10 cellular contexts compared by ENCODE assay signal in the genomic region with DNA sequence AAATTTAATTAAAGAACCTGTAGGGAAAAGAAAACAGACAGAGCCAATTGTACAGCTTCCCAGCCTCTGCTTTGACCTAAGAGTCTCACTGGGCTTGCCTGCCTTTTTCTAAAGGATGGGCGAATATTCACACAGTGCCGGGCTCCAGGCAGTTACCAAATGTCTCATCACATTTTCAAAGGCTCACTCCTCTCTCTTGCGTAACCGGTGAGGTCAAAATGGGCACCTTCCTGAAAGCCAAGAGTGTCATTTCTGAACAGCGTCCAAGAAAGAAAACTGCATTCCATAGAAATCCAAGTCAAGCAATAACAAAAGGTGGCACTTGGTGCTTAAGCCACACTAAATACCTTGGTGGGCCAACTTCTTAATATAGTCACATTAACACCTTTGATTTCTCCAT. TPM values are rescaled to one million over a fixed set of nuclear protein-coding genes. Genes with fewer than 3 reads are reported as not detected.
DNase-seq lines count a peak whose midpoint lies in the region; ATAC-seq, FAIRE-seq and TF ChIP-seq lines count a peak whose summit lies in the region.
"Had no signal": no experiment of that assay in that cellular context is flagged by ENCODE, and none has a peak within 500 bp of the region (broad histone marks: within the 10 kb centered on the region; RNA-seq: fewer than 3 reads in every experiment).

No MANE protein-coding gene starts in this region.

- H2AFZ ChIP-seq in endothelial cell of umbilical vein (ENCODE audit: low read depth, low read length): peak overlapping the region; percentile 14

- dilution Hi-C loops in endothelial cell of umbilical vein (cut with MboI; ENCODE audit: extremely low pct_ligation_motif_present, low sequenced_read_pairs): no loop called here

- H3K4me1 ChIP-seq in endothelial cell of umbilical vein (ENCODE audit: control insufficient read depth, extremely low read depth, insufficient read depth, low read length) (peaks cover 42% of the 10 kb centered on the region), small intestine (ENCODE audit: control insufficient read depth in 2 of 2, insufficient read depth in 1 of 2, low read depth in 1 of 2, low read length in 1 of 2) (no peaks in the 10 kb centered on the region)

- intact Hi-C loops in endothelial cell of umbilical vein (cut with micrococcal nuclease): loop anchor here (1.0 to 5.0 kb wide), 2 partner anchors 101 to 318 kb away; no protein-coding TSS in a partner anchor

- no peak for TF ChIP-seq CTCF in endothelial cell of umbilical vein (IDR thresholded peaks at IDR 0.05; ENCODE audit: extremely low read depth in 1 of 2, insufficient read depth in 1 of 2, low read depth in 1 of 2, low read length in 2 of 2)

- CTCF ChIA-PET in endothelial cell of umbilical vein (lab: Charles Lee): interaction anchor here (0.8 to 7.0 kb wide), 13 partner anchors 12 to 173 kb away, joined by 3 to 47 read pairs (median 4); no protein-coding TSS in a partner anchor

- peak overlapping the region; percentile 98 for H3K9ac ChIP-seq in endothelial cell of umbilical vein (replicated peaks; ENCODE audit: extremely low read depth, insufficient read depth, low read length)

- peak overlapping the region; percentile 93 for H3K4me2 ChIP-seq in endothelial cell of umbilical vein (ENCODE audit: insufficient read depth, low read length)

- DNase-seq in AG08396 (ENCODE audit: low spot score): peak; percentile 8
- peak; percentile 33 for DNase-seq in NCI-H2029 (lab: John Stamatoyannopoulos, UW)
- DNase-seq in endothelial cell of umbilical vein (ENCODE audit: low read depth, low spot score): peak; percentile 89
- DNase-seq in mucosa of gallbladder (ENCODE audit: low spot score): peak; percentile 61
- DNase-seq in small intestine: no peak
- DNase-seq in OCI-M2 (lab: John Stamatoyannopoulos, UW; ENCODE audit: unreplicated experiment): no peak
- no peak for DNase-seq in NOMO-1 treated with dmso at 0.1 percent for 144 hours (lab: John Stamatoyannopoulos, UW; ENCODE audit: unreplicated experiment)
- DNase-seq: activated CD4-positive, alpha-beta T cell treated with anti-CD3 and anti-CD28 coated beads, Interleukin-2, amount 10 ng/mL, durations not matched to agents 24 days and 14 days had no signal

- no peaks in the 10 kb centered on the region for H3K9me3 ChIP-seq in endothelial cell of umbilical vein (replicated peaks; ENCODE audit: control insufficient read depth, insufficient read depth, low read length)
- no peaks in the 10 kb centered on the region for H3K9me3 ChIP-seq in small intestine (ENCODE audit: control insufficient read depth, low read depth)

- H3K36me3 ChIP-seq in endothelial cell of umbilical vein (ENCODE audit: control insufficient read depth in 2 of 2, extremely low read depth in 1 of 2, insufficient read depth in 2 of 2, low read length in 2 of 2): peaks cover 0 to 2% of the 10 kb centered on the region in 2 experiments
- no peaks in the 10 kb centered on the region for H3K36me3 ChIP-seq in small intestine (ENCODE audit: control insufficient read depth in 2 of 2, insufficient read depth in 2 of 2, low read length in 2 of 2)

- 40 to 67% (median 49%) methylated on average over 5 of the region's 5 CpGs for WGBS in small intestine, 3 donors

- H3K27me3 ChIP-seq in endothelial cell of umbilical vein (ENCODE audit: control insufficient read depth in 2 of 2, insufficient read depth in 2 of 2, low read length in 2 of 2) (no peaks in the 10 kb centered on the region), small intestine (ENCODE audit: control insufficient read depth in 2 of 2, insufficient read depth in 2 of 2, low read length in 2 of 2) (peaks cover 0 to 6% of the 10 kb centered on the region in 2 donors)

- no TSS peak for BruUV-seq in endothelial cell of umbilical vein (replicated peaks; lab: Mats Ljungman, UMichigan)

- no peaks in the 10 kb centered on the region for H3K9me1 ChIP-seq in endothelial cell of umbilical vein (replicated peaks; ENCODE audit: control insufficient read depth, extremely low read depth, insufficient read depth, low read length)

- peaks cover 45% of the 10 kb centered on the region for H3K79me2 ChIP-seq in endothelial cell of umbilical vein (ENCODE audit: control insufficient read depth, insufficient read depth, low read length)

- H4K20me1 ChIP-seq in endothelial cell of umbilical vein (replicated peaks; ENCODE audit: control insufficient read depth, extremely low read depth, insufficient read depth, low read length): no peaks in the 10 kb centered on the region

- H3K4me3 ChIP-seq in endothelial cell of umbilical vein (replicated peaks in 1 of 3; ENCODE audit: insufficient read depth in 1 of 3, low read depth in 1 of 3, low read length in 3 of 3) (peak overlapping the region in 2 of 3 experiments; percentile 68 to 99), small intestine (ENCODE audit: low read depth in 1 of 2, low read length in 2 of 2) (no peak overlapping the region)

- H3K27ac ChIP-seq in endothelial cell of umbilical vein (ENCODE audit: insufficient read depth, low read depth, low read length) (peak overlapping the region; percentile 94), small intestine (ENCODE audit: low read depth in 1 of 2, low read length in 1 of 2) (no peak overlapping the region)

- no peak for ATAC-seq in HG02610 (IDR thresholded peaks at IDR 0.05; ENCODE audit: unreplicated experiment)

- no peak for TF ChIP-seq POLR2A in endothelial cell of umbilical vein (IDR thresholded peaks at IDR 0.05; ENCODE audit: low read depth, low read length)

- FAIRE-seq in endothelial cell of umbilical vein (lab: Jason Lieb, UNC): peak; percentile 77
- no peak for FAIRE-seq in small intestine (lab: Jason Lieb, UNC)
- FAIRE-seq: colon had no signal

- POLR2A ChIA-PET in endothelial cell of umbilical vein (lab: Charles Lee): interaction anchor here (0.8 to 2.0 kb wide), 6 partner anchors 11 to 101 kb away, joined by 3 to 8 read pairs (median 4); no protein-coding TSS in a partner anchor

TF ChIP-seq in endothelial cell of umbilical vein, 7 proteins besides CTCF, POLR2A, EP300 and RAD21:
- TF ChIP-seq GATA2 (IDR thresholded peaks at IDR 0.05; ENCODE audit: insufficient read depth, insufficient read length, low read depth, low read length): no peak
- TF ChIP-seq MYC (IDR thresholded peaks at IDR 0.05; ENCODE audit: low read depth, low read length): no peak
- TF ChIP-seq MAX (IDR thresholded peaks at IDR 0.05; ENCODE audit: insufficient read depth, insufficient read length): no peak
- TF ChIP-seq JUN (IDR thresholded peaks at IDR 0.05; ENCODE audit: borderline replicate concordance, insufficient read depth, insufficient read length, low read depth): peak; percentile 41

RNA-seq across cellular contexts. Expression of gene PALMD, which starts 0.7 kb away (rescaled TPM):
- total RNA-seq in endothelial cell of umbilical vein: 137 and 140 TPM in 2 replicates
- polyA plus RNA-seq in endothelial cell of umbilical vein: 40.2 and 52.6 TPM in 2 replicates
- 77.1 and 91.5 TPM in 2 replicates for polyA plus RNA-seq in endothelial cell of umbilical vein (2011; cell fraction: cytosol; rRNA removed)
- 207 and 208 TPM in 2 replicates for polyA plus RNA-seq in endothelial cell of umbilical vein (2011; cell fraction: nucleus; rRNA removed)
- 134 and 174 TPM in 2 replicates for polyA plus RNA-seq in endothelial cell of umbilical vein (2012)
- 100 and 108 TPM in 2 replicates for polyA minus RNA-seq in endothelial cell of umbilical vein
- 1.3 TPM for polyA minus RNA-seq in endothelial cell of umbilical vein (2011; cell fraction: cytosol; rRNA and poly(A)+ RNA removed)
- polyA minus RNA-seq in endothelial cell of umbilical vein (2011; cell fraction: nucleus; rRNA and poly(A)+ RNA removed): 278 and 328 TPM in 2 replicates
- total RNA-seq in mucosa of gallbladder: 5.9 TPM
- 10 to 100 TPM in 1 of 3 donors, 1 to 10 TPM in 1, under 1 TPM in 1; 0.67 to 14.5 (median 1.1) TPM for polyA plus RNA-seq in small intestine
- total RNA-seq: activated CD4-positive, alpha-beta T cell treated with anti-CD3 and anti-CD28 coated beads, Interleukin-2, amount 10 ng/mL, durations not matched to agents 24 days and 14 days had no signal

Comparison
In these comparisons a context has a peak if more than half of its experiments do, and no peak if none do; other contexts are left out.
1. DNase-seq: peak in AG08396 (single experiment), NCI-H2029 (single experiment), endothelial cell of umbilical vein (single experiment) and mucosa of gallbladder (single experiment); none in small intestine (single experiment), OCI-M2 (single experiment) and NOMO-1 treated with dmso at 0.1 percent for 144 hours (single experiment).
2. H3K4me3 ChIP-seq: peak in endothelial cell of umbilical vein (2 of 3); none in small intestine (0 of 2).
3. RNA of gene PALMD, which starts 0.7 kb away (total RNA-seq): 137 to 140 TPM in endothelial cell of umbilical vein; 5.9 TPM in mucosa of gallbladder (single experiment); every median in the first group is over 10 times any median in the second.